ENCODE assay signal across 18 cellular contexts in the genomic region with DNA sequence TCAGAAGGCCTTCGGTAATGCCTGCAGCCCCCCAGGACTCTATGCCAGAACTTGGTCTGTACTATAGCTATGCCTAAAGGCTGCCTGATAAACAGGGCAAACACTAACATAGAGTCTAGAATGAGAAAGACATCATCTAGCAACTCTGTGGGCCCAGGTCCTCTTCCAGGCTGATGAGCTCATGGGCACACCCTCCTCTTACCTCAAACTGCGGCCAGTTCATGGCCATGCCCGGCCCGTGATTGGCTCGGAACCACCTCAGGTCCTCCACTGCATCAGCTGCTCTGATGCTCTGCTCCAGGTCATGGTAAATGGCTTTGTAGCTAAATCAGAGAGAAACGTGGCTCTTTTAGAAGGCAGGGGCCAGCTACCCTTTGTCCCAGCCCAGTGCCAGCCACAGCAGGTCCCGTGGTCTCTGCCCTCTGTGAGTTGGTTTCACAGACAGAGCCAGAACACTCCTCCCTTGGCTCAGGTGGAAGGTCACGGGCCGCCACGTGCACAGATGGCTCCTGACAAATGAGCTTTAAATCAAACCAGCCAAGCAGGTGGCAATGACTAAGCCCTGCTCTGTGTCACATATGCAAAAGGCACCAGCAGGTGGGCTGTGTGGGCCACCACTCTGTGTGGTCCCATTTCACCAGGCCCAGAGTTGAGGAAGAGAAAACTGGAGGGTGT. TPM values are rescaled to one million over a fixed set of nuclear protein-coding genes. Genes with fewer than 3 reads are reported as not detected.
A peak's percentile ranks its signal among the peaks of the same experiment; 100 is the strongest.
DNase-seq lines count a peak whose midpoint lies in the region; ATAC-seq, FAIRE-seq and TF ChIP-seq lines count a peak whose summit lies in the region.
"Had no signal": no experiment of that assay in that cellular context is flagged by ENCODE, and none has a peak within 500 bp of the region (broad histone marks: within the 10 kb centered on the region; RNA-seq: fewer than 3 reads in every experiment).

No MANE protein-coding gene starts in this region.

- H3K23me2 ChIP-seq in H1 (ENCODE audit: low read depth, low read length) = no peaks in the 10 kb centered on the region

- H3K9me3 ChIP-seq in H1 (ENCODE audit: insufficient read depth in 2 of 2, low read depth in 1 of 2, low read length in 1 of 2) (no peaks in the 10 kb centered on the region), osteoblast (ENCODE audit: low read depth, low read length) (no peaks in the 10 kb centered on the region), mesenchymal stem cell (ENCODE audit: control insufficient read depth, low read length) (no peaks in the 10 kb centered on the region)
- H3K9me3 ChIP-seq: vagina had no signal

- DNase-seq in G401 (ENCODE audit: low spot score) = peak; percentile 87
- peak; percentile 66 for DNase-seq in LHCN-M2 (ENCODE audit: low read depth)
- no peak for DNase-seq in H1 (ENCODE audit: low read depth in 1 of 2, low spot score in 2 of 2)
- DNase-seq in osteoblast (ENCODE audit: insufficient read length, low spot score, missing footprints) = peak; percentile 61
- DNase-seq in NCI-H1048 (lab: John Stamatoyannopoulos, UW) = no peak
- DNase-seq in mesenchymal stem cell = no peak
- DNase-seq: activated CD8-positive, alpha-beta memory T cell treated with anti-CD3 and anti-CD28 coated beads for 24 hours; activated gamma-delta T cell treated with Interleukin-2 at 50 U/mL for 16 hours; CD4-positive, CD25-positive, alpha-beta regulatory T cell; effector memory CD4-positive, alpha-beta T cell; GF-D8; KBM-7; naive thymus-derived CD4-positive, alpha-beta T cell; NCI-H2029; NCI-H774 had no signal

- no peak overlapping the region for H3K4ac ChIP-seq in H1 (replicated peaks; ENCODE audit: insufficient read length, low read depth, low read length)
- no peak overlapping the region for H3K4ac ChIP-seq in mesenchymal stem cell (ENCODE audit: low read depth in 1 of 2, low read length in 2 of 2)

- CTCF ChIA-PET in H1 (lab: Charles Lee; ENCODE audit: partially characterized antibody) = interaction anchor here (0.9 to 4.6 kb wide), 14 partner anchors 8 to 178 kb away, joined by 3 to 24 read pairs (median 10); no protein-coding TSS in a partner anchor

- H2BK12ac ChIP-seq in H1 (ENCODE audit: low read depth, low read length) = no peak overlapping the region
- H2BK12ac ChIP-seq in mesenchymal stem cell (ENCODE audit: low read length in 2 of 2) = no peak overlapping the region

- no peak overlapping the region for H2BK15ac ChIP-seq in H1 (ENCODE audit: low read length)
- H2BK15ac ChIP-seq in mesenchymal stem cell (ENCODE audit: low read depth, poor library complexity, severe bottlenecking) = no peak overlapping the region

- in situ Hi-C loops in G401 (cut with HindIII; ENCODE audit: low sequenced_read_pairs) = no loop called here

- H2BK5ac ChIP-seq in H1 (ENCODE audit: low read depth, low read length) (peak overlapping the region; percentile 56; the same call in 1 of the 2 replicates), mesenchymal stem cell (ENCODE audit: low read depth, low read length, poor library complexity, severe bottlenecking) (no peak overlapping the region)

- H2BK20ac ChIP-seq in H1 (ENCODE audit: low read length) = no peak overlapping the region

- no peak overlapping the region for H3K4me2 ChIP-seq in H1 (ENCODE audit: insufficient read depth in 1 of 2, low read depth in 2 of 2, low read length in 2 of 2)
- H3K4me2 ChIP-seq in osteoblast (ENCODE audit: insufficient read depth, low read length) = no peak overlapping the region
- H3K4me2 ChIP-seq in mesenchymal stem cell (ENCODE audit: low read length, poor library complexity, severe bottlenecking) = no peak overlapping the region

- no peak overlapping the region for H4K5ac ChIP-seq in H1 (ENCODE audit: insufficient read length, low read depth, low read length)

- H2BK120ac ChIP-seq in H1 (replicated peaks; ENCODE audit: low read depth, low read length) (no peak overlapping the region), mesenchymal stem cell (ENCODE audit: low read depth, low read length) (no peak overlapping the region)

- H3K79me1 ChIP-seq in H1 (ENCODE audit: low read depth, low read length) = no peaks in the 10 kb centered on the region
- H3K79me1 ChIP-seq in mesenchymal stem cell (replicated peaks; ENCODE audit: low read length, poor library complexity, severe bottlenecking) = peaks cover 30% of the 10 kb centered on the region

- H3K14ac ChIP-seq in H1 (ENCODE audit: insufficient read length) = no peak overlapping the region
- H3K14ac ChIP-seq in mesenchymal stem cell (ENCODE audit: low read length in 2 of 2) = no peak overlapping the region

- no peak for TF ChIP-seq EP300 in H1 (IDR thresholded peaks at IDR 0.05; ENCODE audit: borderline replicate concordance in 1 of 2, low read depth in 2 of 2, low read length in 2 of 2)

- no peak for TF ChIP-seq CTCF in H1 (IDR thresholded peaks at IDR 0.05; ENCODE audit: control extremely low read depth in 1 of 3, insufficient read depth in 1 of 3, low read depth in 1 of 3, low read length in 3 of 3)
- TF ChIP-seq CTCF in osteoblast (IDR thresholded peaks at IDR 0.05; ENCODE audit: extremely low read depth, low read depth, low read length) = no peak

- no peak overlapping the region for H3K23ac ChIP-seq in H1 (ENCODE audit: insufficient read length)
- H3K23ac ChIP-seq in mesenchymal stem cell (ENCODE audit: low read length in 2 of 2) = no peak overlapping the region

- H3K36me3 ChIP-seq in H1 (ENCODE audit: control insufficient read depth in 2 of 4, insufficient read depth in 4 of 4, low read length in 3 of 4) (peaks cover 5 to 23% (median 16%) of the 10 kb centered on the region in 4 experiments; a peak in 7 of 8 replicates), osteoblast (ENCODE audit: insufficient read depth, low read length) (peaks cover 62% of the 10 kb centered on the region), mesenchymal stem cell (ENCODE audit: control insufficient read depth in 1 of 2, insufficient read depth in 2 of 2, low read depth in 1 of 2, low read length in 2 of 2) (peaks cover 82 to 86% of the 10 kb centered on the region in 2 experiments)

- H3K79me2 ChIP-seq in H1 (ENCODE audit: control insufficient read depth in 1 of 2, insufficient read depth in 2 of 2, low read length in 2 of 2) (no peaks in the 10 kb centered on the region), osteoblast (ENCODE audit: insufficient read depth, low read length) (no peaks in the 10 kb centered on the region)

- H4K20me1 ChIP-seq in H1 (replicated peaks in 1 of 2; ENCODE audit: control insufficient read depth in 1 of 2, insufficient read depth in 2 of 2, low read length in 2 of 2) (peaks cover 4 to 9% of the 10 kb centered on the region in 2 experiments), osteoblast (ENCODE audit: insufficient read depth, low read length) (peaks cover 11% of the 10 kb centered on the region)

- H3K27ac ChIP-seq in H1 (ENCODE audit: low read depth, low read length) (0 out of 2 replicates have a peak overlapping the region, but pooled peaks have one; percentile 3), osteoblast (ENCODE audit: low read depth, low read length) (no peak overlapping the region), mesenchymal stem cell (ENCODE audit: low read length, poor library complexity, severe bottlenecking) (no peak overlapping the region)
- H3K27ac ChIP-seq: vagina had no signal

- H3K9ac ChIP-seq in H1 (replicated peaks in 1 of 4; ENCODE audit: extremely low read depth in 1 of 4, low read depth in 3 of 4, low read length in 3 of 4) (no peak overlapping the region), mesenchymal stem cell (ENCODE audit: low read length) (no peak overlapping the region)

- H4K91ac ChIP-seq in H1 (replicated peaks; ENCODE audit: insufficient read length, low read length) = peak overlapping the region; percentile 76
- no peak overlapping the region for H4K91ac ChIP-seq in mesenchymal stem cell (ENCODE audit: low read length)

- no peak overlapping the region for H3K56ac ChIP-seq in H1 (replicated peaks; ENCODE audit: insufficient read length, low read depth, low read length)

- H2AFZ ChIP-seq in H1 (ENCODE audit: low read length) (no peak overlapping the region), osteoblast (ENCODE audit: low read length) (no peak overlapping the region), mesenchymal stem cell (ENCODE audit: low read depth, low read length) (no peak overlapping the region)

- ATAC-seq in GM21447 (IDR thresholded peaks at IDR 0.05; ENCODE audit: unreplicated experiment) = no peak
- ATAC-seq: naive thymus-derived CD4-positive, alpha-beta T cell had no signal

- H3K27me3 ChIP-seq in H1 (replicated peaks in 1 of 4; ENCODE audit: control insufficient read depth in 3 of 4, extremely low read depth in 1 of 4, insufficient read depth in 3 of 4, low read length in 3 of 4) = no peaks in the 10 kb centered on the region
- no peaks in the 10 kb centered on the region for H3K27me3 ChIP-seq in osteoblast (ENCODE audit: insufficient read depth, low read length)
- H3K27me3 ChIP-seq in mesenchymal stem cell (ENCODE audit: control insufficient read depth in 1 of 2, insufficient read depth in 1 of 2, low read length in 2 of 2) = no peaks in the 10 kb centered on the region
- H3K27me3 ChIP-seq: vagina had no signal

- H3K4me1 ChIP-seq in H1 (replicated peaks in 1 of 4; ENCODE audit: control insufficient read depth in 3 of 4, insufficient read depth in 4 of 4, low read length in 3 of 4) = peaks cover 0 to 7% (median 4%) of the 10 kb centered on the region in 4 experiments; a peak in 6 of 7 replicates
- H3K4me1 ChIP-seq in osteoblast (ENCODE audit: insufficient read depth, low read length) = no peaks in the 10 kb centered on the region
- H3K4me1 ChIP-seq in mesenchymal stem cell (ENCODE audit: control insufficient read depth, insufficient read depth, low read depth, low read length) = peaks cover 42% of the 10 kb centered on the region
- H3K4me1 ChIP-seq: vagina had no signal

- 78% methylated on average over 10 of the region's 10 CpGs; no CpG with 5 or more reads in 1 of the 2 experiments for WGBS in H1 (ENCODE audit: extremely low coverage in 1 of 2, insufficient coverage in 1 of 2, insufficient read length in 1 of 2, insufficient replicate concordance in 2 of 2, low coverage in 1 of 2, low lambda C conversion rate in 2 of 2, missing lambda C conversion rate in 1 of 2), 2 experiments
- WGBS in mesenchymal stem cell = 88% methylated on average over 10 of the region's 10 CpGs

- TF ChIP-seq POLR2A in H1 (IDR thresholded peaks at IDR 0.05; ENCODE audit: control extremely low read depth in 1 of 2, low read depth in 2 of 2, low read length in 2 of 2) = no peak

- FAIRE-seq in H1 (lab: Jason Lieb, UNC) = no peak
- FAIRE-seq: GM18507 had no signal

- H2AK5ac ChIP-seq in H1 (ENCODE audit: low read depth, low read length) (no peak overlapping the region), mesenchymal stem cell (ENCODE audit: low read length, severe bottlenecking) (no peak overlapping the region)

- H3K4me3 ChIP-seq in H1 (ENCODE audit: extremely low read depth in 1 of 4, insufficient read depth in 2 of 4, low read depth in 3 of 4, low read length in 4 of 4) (no peak overlapping the region), osteoblast (ENCODE audit: insufficient read depth, low read length) (no peak overlapping the region), mesenchymal stem cell (ENCODE audit: insufficient read depth in 1 of 2, low read depth in 1 of 2, low read length in 2 of 2) (no peak overlapping the region)
- H3K4me3 ChIP-seq: vagina had no signal

- POLR2A ChIA-PET in H1 (lab: Charles Lee; ENCODE audit: partially characterized antibody) = interaction anchor here (0.9 to 2.0 kb wide), 2 partner anchors 15 to 133 kb away, joined by 4 to 6 read pairs; no protein-coding TSS in a partner anchor

- no peak for TF ChIP-seq RAD21 in H1 (IDR thresholded peaks at IDR 0.05 in 1 of 2, conservative IDR thresholded peaks at IDR 0.05 in 1 of 2; ENCODE audit: low read depth in 2 of 2, low read length in 2 of 2)

- H4K8ac ChIP-seq in H1 (ENCODE audit: extremely low read depth, insufficient read depth, low read length) (no peak overlapping the region), mesenchymal stem cell (ENCODE audit: low read length) (no peak overlapping the region)

- H3K18ac ChIP-seq in H1 (ENCODE audit: extremely low read depth, low read length) (no peak overlapping the region; the same call in 1 of the 2 replicates), mesenchymal stem cell (ENCODE audit: low read depth in 1 of 2, low read length in 2 of 2) (no peak overlapping the region)

RNA-seq across cellular contexts. Expression of a gene that starts 25.0 kb away (rescaled TPM):
- total RNA-seq in G401 (2014; rRNA removed; shearing (Covaris generic)) = 15.1 and 20.5 TPM in 2 replicates
- 76.7 and 87.1 TPM in 2 replicates for total RNA-seq in LHCN-M2 (2014; rRNA removed)
- 41.8 TPM for polyA plus RNA-seq in LHCN-M2 (2012)
- total RNA-seq in H1 (2021; fragmentation: NEBNext Ultra II Directional; extraction: Animal tissue kit (Norgen Biotek cat#: 25700)) = 15.8 and 16.0 TPM in 2 replicates
- 7.5 and 9.7 TPM in 2 replicates for polyA plus RNA-seq in H1 (2011; rRNA removed)
- polyA plus RNA-seq in H1 (2011; cell fraction: cytosol; rRNA removed) = 10.9 TPM
- 8.2 TPM for polyA plus RNA-seq in H1 (2011; cell fraction: nucleus; rRNA removed)
- 9.2 to 12.3 TPM (median 10.6 TPM) in 4 replicates for polyA plus RNA-seq in H1 (2012, experiment 1 of 2)
- 1.6 TPM for polyA plus RNA-seq in H1 (2012, experiment 2 of 2)
- polyA plus RNA-seq in H1 (2013, experiment 1 of 2) = 8.8 TPM
- polyA plus RNA-seq in H1 (2013, experiment 2 of 2) = 8.5 TPM
- 14.1 and 15.9 TPM in 2 replicates for polyA minus RNA-seq in H1 (2011; rRNA and poly(A)+ RNA removed)
- 12.9 TPM for polyA minus RNA-seq in H1 (2011; cell fraction: cytosol; rRNA and poly(A)+ RNA removed)
- 10.2 TPM for polyA minus RNA-seq in H1 (2011; cell fraction: nucleus; rRNA and poly(A)+ RNA removed)
- total RNA-seq in osteoblast = 90.5 and 91.6 TPM in 2 replicates
- polyA plus RNA-seq in mesenchymal stem cell (2013, experiment 1 of 2) = 46.3 TPM
- 48.0 TPM for polyA plus RNA-seq in mesenchymal stem cell (2013, experiment 2 of 2)

Comparison
In these comparisons a context has a peak if more than half of its experiments do, and no peak if none do; other contexts are left out.
1. DNase-seq: peak in G401 (single experiment), LHCN-M2 (single experiment) and osteoblast (single experiment); none in H1 (0 of 2), NCI-H1048 (single experiment) and mesenchymal stem cell (single experiment).